ENCODE assay signal across 16 cellular contexts in the genomic region with DNA sequence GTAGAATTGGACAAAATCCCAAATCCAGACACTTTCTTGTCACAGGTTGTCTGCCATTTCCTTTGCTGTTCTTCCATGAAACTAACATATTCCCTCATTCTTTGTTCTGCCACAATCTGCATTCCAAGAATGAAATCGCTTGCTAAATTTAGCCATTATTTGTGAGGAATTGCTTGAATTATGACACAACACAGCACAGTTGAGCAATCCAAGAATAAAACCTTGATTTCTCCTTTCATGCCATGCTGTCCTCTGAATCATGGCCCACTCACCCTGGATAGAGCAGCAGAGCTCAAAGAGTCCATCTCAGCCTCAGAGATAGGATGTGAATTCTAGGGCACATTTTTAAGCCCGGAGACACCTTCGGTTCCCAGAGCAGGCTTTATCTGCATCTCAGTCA. TPM values are rescaled to one million over a fixed set of nuclear protein-coding genes. Genes with fewer than 3 reads are reported as not detected.
A peak's percentile ranks its signal among the peaks of the same experiment; 100 is the strongest.
DNase-seq lines count a peak whose midpoint lies in the region; ATAC-seq and TF ChIP-seq lines count a peak whose summit lies in the region.
"Had no signal": no experiment of that assay in that cellular context is flagged by ENCODE, and none has a peak within 500 bp of the region (broad histone marks: within the 10 kb centered on the region; RNA-seq: fewer than 3 reads in every experiment).

No MANE protein-coding gene starts in this region.

- H3K36me3 Mint-ChIP-seq in HFFc6 (ENCODE audit: low read depth): peaks cover 9% of the 10 kb centered on the region
- H3K36me3 Mint-ChIP-seq in activated naive CD8-positive, alpha-beta T cell treated with anti-CD3 and anti-CD28 coated beads, Interleukin-2, amount 50 U/mL, for 24 hours (ENCODE audit: low read depth): no peaks in the 10 kb centered on the region

- no peaks in the 10 kb centered on the region for H3K9me3 Mint-ChIP-seq in HFFc6
- H3K9me3 Mint-ChIP-seq in activated naive CD8-positive, alpha-beta T cell treated with anti-CD3 and anti-CD28 coated beads, Interleukin-2, amount 50 U/mL, for 24 hours: no peaks in the 10 kb centered on the region
- H3K9me3 Mint-ChIP-seq: stimulated activated naive CD8-positive, alpha-beta T cell treated with anti-CD3 and anti-CD28 coated beads, Interleukin-15, amount 100 ng/mL, for 72 hours had no signal

- ATAC-seq in activated naive CD8-positive, alpha-beta T cell treated with anti-CD3 and anti-CD28 coated beads, Interleukin-2, amount 50 U/mL, for 24 hours: no peak
- ATAC-seq: HCT116; left ventricle myocardium superior; stimulated activated naive CD8-positive, alpha-beta T cell treated with anti-CD3 and anti-CD28 coated beads, Interleukin-15, amount 100 ng/mL, for 72 hours had no signal

- H3K27me3 Mint-ChIP-seq in HFFc6 (ENCODE audit: insufficient read depth): peaks cover 3% of the 10 kb centered on the region
- peaks cover 2% of the 10 kb centered on the region for H3K27me3 Mint-ChIP-seq in activated naive CD8-positive, alpha-beta T cell treated with anti-CD3 and anti-CD28 coated beads, Interleukin-2, amount 50 U/mL, for 24 hours

- TF ChIP-seq CTCF in HFFc6 (IDR thresholded peaks at IDR 0.05): no peak

- DNase-seq in HFFc6 (peak; percentile 95), amniotic stem cell (lab: John Stamatoyannopoulos, UW) (peak; percentile 75), foreskin melanocyte (peak; percentile 32), stromal cell of bone marrow (ENCODE audit: low read depth) (peak; percentile 93), ureter (ENCODE audit: low spot score) (no peak), cardiac septum (ENCODE audit: low spot score) (no peak), T-helper 9 cell (no peak)
- DNase-seq in activated naive CD8-positive, alpha-beta T cell treated with anti-CD3 and anti-CD28 coated beads, Interleukin-2, amount 50 U/mL, for 24 hours: no peak
- DNase-seq: activated T-cell treated with anti-CD3 and anti-CD28 coated beads, Interleukin-2, amount 50 U/mL, for 1 hour; DMS153; gastrocnemius medialis; left ventricle myocardium superior; NCI-H2171 treated with DMSO at 0.1 percent for 48 hours; pancreas; stimulated activated naive CD8-positive, alpha-beta T cell treated with anti-CD3 and anti-CD28 coated beads, Interleukin-15, amount 100 ng/mL, for 72 hours had no signal

- peak overlapping the region; percentile 43 for H3K4me3 Mint-ChIP-seq in HFFc6
- no peak overlapping the region for H3K4me3 Mint-ChIP-seq in activated naive CD8-positive, alpha-beta T cell treated with anti-CD3 and anti-CD28 coated beads, Interleukin-2, amount 50 U/mL, for 24 hours
- H3K4me3 Mint-ChIP-seq: stimulated activated naive CD8-positive, alpha-beta T cell treated with anti-CD3 and anti-CD28 coated beads, Interleukin-15, amount 100 ng/mL, for 72 hours had no signal

- peaks cover 76% of the 10 kb centered on the region for H3K4me1 Mint-ChIP-seq in HFFc6 (ENCODE audit: low read depth)
- H3K4me1 Mint-ChIP-seq in activated naive CD8-positive, alpha-beta T cell treated with anti-CD3 and anti-CD28 coated beads, Interleukin-2, amount 50 U/mL, for 24 hours: peaks cover 4% of the 10 kb centered on the region

- intact Hi-C loops in cardiac septum (cut with DNase I): loop anchor here (10.0 kb wide), 1 partner anchor 192 kb away; no protein-coding TSS in a partner anchor

- peak overlapping the region; percentile 92 for H3K27ac Mint-ChIP-seq in HFFc6
- no peak overlapping the region for H3K27ac Mint-ChIP-seq in activated naive CD8-positive, alpha-beta T cell treated with anti-CD3 and anti-CD28 coated beads, Interleukin-2, amount 50 U/mL, for 24 hours
- H3K27ac Mint-ChIP-seq: stimulated activated naive CD8-positive, alpha-beta T cell treated with anti-CD3 and anti-CD28 coated beads, Interleukin-15, amount 100 ng/mL, for 72 hours had no signal

RNA-seq across cellular contexts. Expression of gene GREM1, which starts 35.2 kb away (rescaled TPM):
- 1,000 to 10,000 TPM; 2,146 to 4,099 (median 3,549) TPM for total RNA-seq in HFFc6 (2021; fragmentation: NEBNext Ultra II Directional; extraction: Animal tissue kit (Norgen Biotek cat#: 25700))
- 26.0 TPM for total RNA-seq in ureter
- 0.59 TPM for total RNA-seq in cardiac septum

RNA-seq across cellular contexts. Expression of gene SCG5, which starts 41.1 kb away (rescaled TPM):
- total RNA-seq in HFFc6 (2021; fragmentation: NEBNext Ultra II Directional; extraction: Animal tissue kit (Norgen Biotek cat#: 25700)): 1 to 10 TPM; 2.6 to 5.5 (median 3.5) TPM
- total RNA-seq in ureter: 0.81 TPM
- total RNA-seq in cardiac septum: 0.30 TPM
- total RNA-seq: left ventricle myocardium superior had no signal

Comparison
In these comparisons a context has a peak if more than half of its experiments do, and no peak if none do; other contexts are left out.
1. DNase-seq: peak in HFFc6 (single experiment), amniotic stem cell (single experiment), foreskin melanocyte (single experiment) and stromal cell of bone marrow (single experiment); none in ureter (single experiment), activated naive CD8-positive, alpha-beta T cell treated with anti-CD3 and anti-CD28 coated beads, Interleukin-2, amount 50 U/mL, for 24 hours (single experiment), cardiac septum (single experiment) and T-helper 9 cell (single experiment).
2. RNA of gene GREM1, which starts 35.2 kb away (total RNA-seq): 2,146 to 4,099 TPM in HFFc6; 26.0 TPM in ureter (single experiment) and 0.59 TPM in cardiac septum (single experiment); every median in the first group is over 10 times any median in the second.